Comparison of ENCODE assay signal across 18 cellular contexts in the genomic region with DNA sequence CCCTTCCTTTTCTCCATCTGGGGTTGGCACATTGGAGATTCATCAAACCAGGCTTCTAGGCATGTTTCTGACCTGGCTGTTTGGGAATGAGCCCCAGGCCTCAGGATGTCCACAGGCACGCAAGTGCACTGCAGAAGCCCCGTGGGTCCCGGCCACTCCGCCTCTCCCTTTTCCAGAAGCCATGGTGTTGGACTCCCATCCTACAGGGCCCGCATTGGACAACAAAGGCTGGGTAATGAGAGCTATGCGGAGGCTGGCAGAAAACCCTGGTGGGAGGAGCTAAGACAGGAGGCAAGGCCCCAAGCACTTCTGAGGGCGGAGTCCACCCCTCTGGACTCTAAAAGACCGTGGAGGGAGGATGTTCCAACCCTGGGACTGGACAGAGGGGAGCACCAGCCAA.
A peak's percentile ranks its signal among the peaks of the same experiment; 100 is the strongest.
DNase-seq lines count a peak whose midpoint lies in the region; ATAC-seq, FAIRE-seq and TF ChIP-seq lines count a peak whose summit lies in the region.
"Had no signal": no experiment of that assay in that cellular context is flagged by ENCODE, and none has a peak within 500 bp of the region (broad histone marks: within the 10 kb centered on the region; RNA-seq: fewer than 3 reads in every experiment).

No MANE protein-coding gene starts in this region.

- H3K79me2 ChIP-seq in H1 (ENCODE audit: control insufficient read depth in 1 of 2, insufficient read depth in 2 of 2, low read length in 2 of 2) (no peaks in the 10 kb centered on the region), osteoblast (ENCODE audit: insufficient read depth, low read length) (no peaks in the 10 kb centered on the region)

- H4K20me1 ChIP-seq in H1 (replicated peaks in 1 of 2; ENCODE audit: control insufficient read depth in 1 of 2, insufficient read depth in 2 of 2, low read length in 2 of 2), result no peaks in the 10 kb centered on the region
- no peaks in the 10 kb centered on the region for H4K20me1 ChIP-seq in osteoblast (ENCODE audit: insufficient read depth, low read length)

- H3K4ac ChIP-seq in H1 (replicated peaks; ENCODE audit: insufficient read length, low read depth, low read length), result no peak overlapping the region

- no peak overlapping the region for H2AK5ac ChIP-seq in H1 (ENCODE audit: low read depth, low read length)

- no peak for FAIRE-seq in H1 (lab: Jason Lieb, UNC)
- FAIRE-seq: HepG2 had no signal

- TF ChIP-seq RAD21 in H1 (IDR thresholded peaks at IDR 0.05 in 1 of 2, conservative IDR thresholded peaks at IDR 0.05 in 1 of 2; ENCODE audit: low read depth in 2 of 2, low read length in 2 of 2), result no peak

- no peak overlapping the region for H3K27ac ChIP-seq in A673 (ENCODE audit: low read depth, low read length, poor library complexity, severe bottlenecking)
- H3K27ac ChIP-seq in H1 (ENCODE audit: low read depth, low read length), result no peak overlapping the region
- H3K27ac ChIP-seq in osteoblast (ENCODE audit: low read depth, low read length), result no peak overlapping the region
- no peak overlapping the region for H3K27ac ChIP-seq in breast epithelium
- H3K27ac ChIP-seq: PC-9, SK-N-MC had no signal

- intact Hi-C loops in A673 (cut with micrococcal nuclease; ENCODE audit: unreplicated experiment), result no loop called here
- intact Hi-C loops in breast epithelium (cut with DNase I; ENCODE audit: low total_unique reads), result no loop called here

- no peak overlapping the region for H3K14ac ChIP-seq in H1 (ENCODE audit: insufficient read length)

- POLR2A ChIA-PET in A673 (lab: Charles Lee; ENCODE audit: low non-redundant PET) (no interaction called here), H1 (lab: Charles Lee; ENCODE audit: partially characterized antibody) (no interaction called here)

- H3K4me3 ChIP-seq in A673 (ENCODE audit: low read depth, low read length, poor library complexity, severe bottlenecking) (no peak overlapping the region), H1 (ENCODE audit: extremely low read depth in 1 of 4, insufficient read depth in 2 of 4, low read depth in 3 of 4, low read length in 4 of 4) (no peak overlapping the region), osteoblast (ENCODE audit: insufficient read depth, low read length) (no peak overlapping the region), breast epithelium (no peak overlapping the region)
- H3K4me3 ChIP-seq: PC-9, SK-N-MC had no signal

- 83% methylated on average over 8 of the region's 8 CpGs; no CpG with 5 or more reads in 1 of the 2 experiments for WGBS in H1 (ENCODE audit: extremely low coverage in 1 of 2, insufficient coverage in 1 of 2, insufficient read length in 1 of 2, insufficient replicate concordance in 2 of 2, low coverage in 1 of 2, low lambda C conversion rate in 2 of 2, missing lambda C conversion rate in 1 of 2), 2 experiments

- H3K23ac ChIP-seq in H1 (ENCODE audit: insufficient read length), result no peak overlapping the region

- no peak for TF ChIP-seq EP300 in H1 (IDR thresholded peaks at IDR 0.05; ENCODE audit: borderline replicate concordance in 1 of 2, low read depth in 2 of 2, low read length in 2 of 2)

- DNase-seq in A673 (ENCODE audit: low spot score) (peak; percentile 23), ELF-1 (ENCODE audit: low read depth, low spot score) (peak; percentile 47), H1 (ENCODE audit: low read depth in 1 of 2, low spot score in 2 of 2) (no peak), osteoblast (ENCODE audit: insufficient read length, low spot score, missing footprints) (peak; percentile 29), breast epithelium (ENCODE audit: low spot score in 2 of 2) (no peak)
- DNase-seq: ACHN, AML-193, Caco-2, KG1, NCI-H1436, NCI-H2081, NCI-H510A, NCI-H774, PC-9 had no signal

- H3K18ac ChIP-seq in H1 (ENCODE audit: extremely low read depth, low read length), result no peak overlapping the region

- no peak overlapping the region for H2BK5ac ChIP-seq in H1 (ENCODE audit: low read depth, low read length)

- H3K9me3 ChIP-seq in A673 (ENCODE audit: low read depth, low read length, poor library complexity, severe bottlenecking), result no peaks in the 10 kb centered on the region
- H3K9me3 ChIP-seq in H1 (ENCODE audit: insufficient read depth in 2 of 2, low read depth in 1 of 2, low read length in 1 of 2), result no peaks in the 10 kb centered on the region
- no peaks in the 10 kb centered on the region for H3K9me3 ChIP-seq in osteoblast (ENCODE audit: low read depth, low read length)
- H3K9me3 ChIP-seq in breast epithelium, result no peaks in the 10 kb centered on the region
- H3K9me3 ChIP-seq: Caco-2 had no signal

- no peak overlapping the region for H3K56ac ChIP-seq in H1 (replicated peaks; ENCODE audit: insufficient read length, low read depth, low read length)

- H3K36me3 ChIP-seq in A673 (ENCODE audit: insufficient read depth, low read length, poor library complexity, severe bottlenecking), result no peaks in the 10 kb centered on the region
- H3K36me3 ChIP-seq in H1 (ENCODE audit: control insufficient read depth in 2 of 4, insufficient read depth in 4 of 4, low read length in 3 of 4), result no peaks in the 10 kb centered on the region
- no peaks in the 10 kb centered on the region for H3K36me3 ChIP-seq in osteoblast (ENCODE audit: insufficient read depth, low read length)
- no peaks in the 10 kb centered on the region for H3K36me3 ChIP-seq in breast epithelium

- H2BK15ac ChIP-seq in H1 (ENCODE audit: low read length), result no peak overlapping the region

- no peak overlapping the region for H3K9ac ChIP-seq in H1 (replicated peaks in 1 of 4; ENCODE audit: extremely low read depth in 1 of 4, low read depth in 3 of 4, low read length in 3 of 4)

- ATAC-seq in GM18517 (IDR thresholded peaks at IDR 0.05; ENCODE audit: unreplicated experiment) (no peak), GM18907 (IDR thresholded peaks at IDR 0.05; ENCODE audit: unreplicated experiment) (no peak)
- ATAC-seq: HepG2 had no signal

- TF ChIP-seq CTCF in A673 (conservative IDR thresholded peaks at IDR 0.05; ENCODE audit: low read depth, low read length) (no peak), H1 (IDR thresholded peaks at IDR 0.05; ENCODE audit: control extremely low read depth in 1 of 3, insufficient read depth in 1 of 3, low read depth in 1 of 3, low read length in 3 of 3) (no peak), osteoblast (IDR thresholded peaks at IDR 0.05; ENCODE audit: extremely low read depth, low read depth, low read length) (no peak), breast epithelium (IDR thresholded peaks at IDR 0.05) (no peak)

- no peak for TF ChIP-seq POLR2A in H1 (IDR thresholded peaks at IDR 0.05; ENCODE audit: control extremely low read depth in 1 of 2, low read depth in 2 of 2, low read length in 2 of 2)
- TF ChIP-seq POLR2A in breast epithelium (IDR thresholded peaks at IDR 0.05), result no peak

- H3K27me3 ChIP-seq in A673 (replicated peaks; ENCODE audit: insufficient read depth, low read depth, low read length, poor library complexity) (no peaks in the 10 kb centered on the region), H1 (replicated peaks in 1 of 4; ENCODE audit: control insufficient read depth in 3 of 4, extremely low read depth in 1 of 4, insufficient read depth in 3 of 4, low read length in 3 of 4) (no peaks in the 10 kb centered on the region; a peak in 1 of 7 replicates), osteoblast (ENCODE audit: insufficient read depth, low read length) (no peaks in the 10 kb centered on the region), breast epithelium (peaks cover 0 to 64% of the 10 kb centered on the region in 2 donors)

- H2AFZ ChIP-seq in H1 (ENCODE audit: low read length), result no peak overlapping the region
- H2AFZ ChIP-seq in osteoblast (ENCODE audit: low read length), result no peak overlapping the region
- H2AFZ ChIP-seq: PC-9 had no signal

- H4K8ac ChIP-seq in H1 (ENCODE audit: extremely low read depth, insufficient read depth, low read length), result no peak overlapping the region

- H2BK20ac ChIP-seq in H1 (ENCODE audit: low read length), result no peak overlapping the region

- no peaks in the 10 kb centered on the region for H3K23me2 ChIP-seq in H1 (ENCODE audit: low read depth, low read length)

- H4K91ac ChIP-seq in H1 (replicated peaks; ENCODE audit: insufficient read length, low read length), result no peak overlapping the region

- no TSS peak for BruUV-seq in A673 (replicated peaks; lab: Mats Ljungman, UMichigan)

- peaks cover 24% of the 10 kb centered on the region for H3K4me1 ChIP-seq in A673 (ENCODE audit: insufficient read depth, low read length, poor library complexity, severe bottlenecking)
- peaks cover 0 to 6% (median 1%) of the 10 kb centered on the region in 4 experiments; a peak in 6 of 7 replicates for H3K4me1 ChIP-seq in H1 (replicated peaks in 1 of 4; ENCODE audit: control insufficient read depth in 3 of 4, insufficient read depth in 4 of 4, low read length in 3 of 4)
- no peaks in the 10 kb centered on the region for H3K4me1 ChIP-seq in osteoblast (ENCODE audit: insufficient read depth, low read length)
- H3K4me1 ChIP-seq in breast epithelium, result peaks cover 0 to 7% of the 10 kb centered on the region in 2 donors

- no peak overlapping the region for H2BK120ac ChIP-seq in H1 (replicated peaks; ENCODE audit: low read depth, low read length)

- no peaks in the 10 kb centered on the region for H3K79me1 ChIP-seq in H1 (ENCODE audit: low read depth, low read length)

- H2BK12ac ChIP-seq in H1 (ENCODE audit: low read depth, low read length), result 0 out of 2 replicates have a peak overlapping the region, but pooled peaks have one; percentile 39

- CTCF ChIA-PET in A673 (lab: Charles Lee) (no interaction called here), H1 (lab: Charles Lee; ENCODE audit: partially characterized antibody) (interaction anchor here (0.6 to 1.0 kb wide), 4 partner anchors 8 to 337 kb away, joined by 3 to 4 read pairs (median 4); no protein-coding TSS in a partner anchor)

- H4K5ac ChIP-seq in H1 (ENCODE audit: insufficient read length, low read depth, low read length), result no peak overlapping the region

- no peak overlapping the region for H3K4me2 ChIP-seq in H1 (ENCODE audit: insufficient read depth in 1 of 2, low read depth in 2 of 2, low read length in 2 of 2)
- H3K4me2 ChIP-seq in osteoblast (ENCODE audit: insufficient read depth, low read length), result no peak overlapping the region
- H3K4me2 ChIP-seq: PC-9 had no signal

TF ChIP-seq in H1, 55 proteins besides CTCF, POLR2A, EP300 and RAD21:
- TF ChIP-seq GTF2F1 (IDR thresholded peaks at IDR 0.05; ENCODE audit: borderline replicate concordance, low read depth, low read length), result no peak
- no peak for TF ChIP-seq BRCA1 (IDR thresholded peaks at IDR 0.05; ENCODE audit: low read depth, low read length)
TF ChIP-seq in H1: peak in this region for 0.

Comparison
In these comparisons a context has a peak if more than half of its experiments do, and no peak if none do; other contexts are left out.
1. DNase-seq: peak in A673 (single experiment), ELF-1 (single experiment) and osteoblast (single experiment); none in H1 (0 of 2) and breast epithelium (0 of 2).